In genomic region chr4:155515444-155515843, GRCh38 we compare ENCODE assay signal across 28 cellular contexts.
"Had no signal": no experiment of that assay in that cellular context is flagged by ENCODE, and none has a peak within 500 bp of the region (broad histone marks: within the 10 kb centered on the region; RNA-seq: fewer than 3 reads in every experiment).

No MANE protein-coding gene starts in this region.

- H3K79me2 ChIP-seq: parathyroid adenoma had no signal

- H3K9ac ChIP-seq: neural progenitor cell, parathyroid adenoma had no signal

- H3K27me3 ChIP-seq: neural progenitor cell, ovary, right lobe of liver, sigmoid colon, spleen, suprapubic skin, testis, tibial artery, transverse colon, upper lobe of right lung, uterus had no signal

- H3K27ac ChIP-seq: neural progenitor cell, ovary, parathyroid adenoma, psoas muscle, right lobe of liver, sigmoid colon, spleen, suprapubic skin, testis, transverse colon, upper lobe of right lung had no signal

- H3K4me1 ChIP-seq: neural progenitor cell, parathyroid adenoma, right lobe of liver, spleen, suprapubic skin, testis, upper lobe of right lung had no signal

- H2AFZ ChIP-seq: neural progenitor cell, parathyroid adenoma had no signal

- DNase-seq: natural killer cell; occipital lobe; ovary; posterior cingulate gyrus; psoas muscle; right cardiac atrium; right lobe of liver; sigmoid colon; small intestine; spleen; stimulated activated CD4-positive, alpha-beta T cell treated with anti-CD3 and anti-CD28 coated beads, Interleukin-12 subunit alpha, Interleukin-12 subunit beta, amount 100 ng/mL, for 4 hours; stimulated activated CD4-positive, alpha-beta T cell treated with anti-CD3 and anti-CD28 coated beads, Interleukin-1b, Interleukin-23, amount 100 ng/mL, for 48 hours; stimulated activated CD4-positive, alpha-beta T cell treated with anti-CD3 and anti-CD28 coated beads, Interleukin-4, amount 100 ng/mL, for 1 hour; stimulated activated CD4-positive, alpha-beta T cell treated with anti-CD3 and anti-CD28 coated beads, Interleukin-4, amount 100 ng/mL, for 4 hours; stimulated activated CD8-positive, alpha-beta memory T cell treated with anti-CD3 and anti-CD28 coated beads, Interleukin-4, amount 100 ng/mL, for 48 hours; stimulated activated naive CD4-positive, alpha-beta T cell; stimulated activated naive CD8-positive, alpha-beta T cell treated with anti-CD3 and anti-CD28 coated beads, Interleukin-15, amount 100 ng/mL, for 72 hours; stimulated activated naive CD8-positive, alpha-beta T cell treated with anti-CD3 and anti-CD28 coated beads, Interleukin-15, Interleukin-2, amounts not matched to agents 100 U/mL and 50 U/mL, for 24 hours; substantia nigra; testis; tibial artery; transverse colon; upper lobe of right lung; uterus had no signal

- H3K36me3 ChIP-seq: neural progenitor cell, ovary, right lobe of liver, sigmoid colon, spleen, suprapubic skin, tibial artery, transverse colon, upper lobe of right lung, uterus had no signal

- ATAC-seq: psoas muscle; right cardiac atrium; right lobe of liver; stimulated activated memory B cell treated with anti-CD40 and anti-IgM and Interleukin-4, amounts not matched to agents 10 μg/mL and 1 μg/mL and 100 μg/mL, for 72 hours; stimulated activated naive CD8-positive, alpha-beta T cell treated with anti-CD3 and anti-CD28 coated beads, Interleukin-15, amount 100 ng/mL, for 72 hours; stimulated activated naive CD8-positive, alpha-beta T cell treated with anti-CD3 and anti-CD28 coated beads, Interleukin-15, Interleukin-2, amounts not matched to agents 100 U/mL and 50 U/mL, for 24 hours; upper lobe of right lung had no signal

- H3K4me2 ChIP-seq: neural progenitor cell had no signal

- H3K4me3 ChIP-seq: neural progenitor cell, ovary, psoas muscle, right lobe of liver, sigmoid colon, spleen, suprapubic skin, testis, tibial artery, transverse colon, upper lobe of right lung, uterus had no signal

- H3K9me3 ChIP-seq: ovary, psoas muscle, right lobe of liver, sigmoid colon, suprapubic skin, testis, tibial artery, transverse colon, upper lobe of right lung, uterus had no signal
